Comparison of ENCODE assay signal across 20 cellular contexts in the genomic region with DNA sequence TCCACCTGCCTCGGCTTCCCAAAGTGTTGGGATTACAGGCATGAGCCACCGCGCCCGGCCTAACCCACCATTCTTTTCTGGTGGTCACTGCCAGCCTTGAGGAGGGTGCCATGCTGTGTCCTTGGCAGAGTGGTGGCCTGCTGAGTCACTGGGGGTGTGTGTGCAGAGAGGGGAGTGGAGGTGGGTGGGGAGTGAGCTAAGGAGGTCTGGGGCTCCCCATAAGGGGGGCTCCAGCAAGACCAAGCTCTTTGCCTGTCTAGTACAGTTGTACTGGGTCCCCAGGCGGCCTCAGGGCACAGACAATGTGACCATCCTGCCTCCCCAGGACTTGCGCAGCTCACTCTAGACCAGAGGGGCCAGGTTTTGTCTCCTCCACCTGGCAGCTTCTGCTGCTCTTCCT. TPM values are rescaled to one million over a fixed set of nuclear protein-coding genes. Genes with fewer than 3 reads are reported as not detected.
DNase-seq lines count a peak whose midpoint lies in the region; ATAC-seq and TF ChIP-seq lines count a peak whose summit lies in the region.
"Had no signal": no experiment of that assay in that cellular context is flagged by ENCODE, and none has a peak within 500 bp of the region (broad histone marks: within the 10 kb centered on the region; RNA-seq: fewer than 3 reads in every experiment).

No MANE protein-coding gene starts in this region.

- no peaks in the 10 kb centered on the region for H3K9me3 Mint-ChIP-seq in stimulated activated naive CD8-positive, alpha-beta T cell treated with anti-CD3 and anti-CD28 coated beads, Interleukin-15, amount 100 ng/mL, for 72 hours
- H3K9me3 Mint-ChIP-seq in stimulated activated memory B cell treated with anti-CD40 and anti-IgM and Interleukin-4, amounts not matched to agents 10 μg/mL and 1 μg/mL and 100 μg/mL, for 72 hours, result no peaks in the 10 kb centered on the region
- no peaks in the 10 kb centered on the region for H3K9me3 Mint-ChIP-seq in effector memory CD8-positive, alpha-beta T cell

- H3K9me2 ChIP-seq in hepatocyte (replicated peaks; ENCODE audit: insufficient read depth), result no peaks in the 10 kb centered on the region

- no peaks in the 10 kb centered on the region for H3K36me3 Mint-ChIP-seq in stimulated activated memory B cell treated with anti-CD40 and anti-IgM and Interleukin-4, amounts not matched to agents 10 μg/mL and 1 μg/mL and 100 μg/mL, for 72 hours
- no peaks in the 10 kb centered on the region for H3K36me3 Mint-ChIP-seq in effector memory CD8-positive, alpha-beta T cell (ENCODE audit: insufficient read depth)

- no peak overlapping the region for H3K4me3 Mint-ChIP-seq in stimulated activated naive CD8-positive, alpha-beta T cell treated with anti-CD3 and anti-CD28 coated beads, Interleukin-15, amount 100 ng/mL, for 72 hours
- no peak overlapping the region for H3K4me3 Mint-ChIP-seq in stimulated activated memory B cell treated with anti-CD40 and anti-IgM and Interleukin-4, amounts not matched to agents 10 μg/mL and 1 μg/mL and 100 μg/mL, for 72 hours
- H3K4me3 Mint-ChIP-seq in effector memory CD8-positive, alpha-beta T cell, result no peak overlapping the region

- no peaks in the 10 kb centered on the region for H3K27me3 ChIP-seq in hepatocyte

- no peak overlapping the region for H2AFZ ChIP-seq in hepatocyte

- peaks cover 31% of the 10 kb centered on the region for H3K4me1 ChIP-seq in hepatocyte (ENCODE audit: insufficient read depth)

- WGBS in hepatocyte (ENCODE audit: low lambda C conversion rate, missing lambda C conversion rate), result 88% methylated on average over 6 of the region's 6 CpGs

- H3K4me1 Mint-ChIP-seq in stimulated activated naive CD8-positive, alpha-beta T cell treated with anti-CD3 and anti-CD28 coated beads, Interleukin-15, amount 100 ng/mL, for 72 hours, result no peaks in the 10 kb centered on the region
- no peaks in the 10 kb centered on the region for H3K4me1 Mint-ChIP-seq in stimulated activated memory B cell treated with anti-CD40 and anti-IgM and Interleukin-4, amounts not matched to agents 10 μg/mL and 1 μg/mL and 100 μg/mL, for 72 hours
- no peaks in the 10 kb centered on the region for H3K4me1 Mint-ChIP-seq in effector memory CD8-positive, alpha-beta T cell (ENCODE audit: low read depth in 2 of 2)

- ATAC-seq in stimulated activated naive CD8-positive, alpha-beta T cell treated with anti-CD3 and anti-CD28 coated beads, Interleukin-15, amount 100 ng/mL, for 72 hours, result peak; percentile 33
- ATAC-seq in stimulated activated naive CD8-positive, alpha-beta T cell treated with anti-CD3 and anti-CD28 coated beads, Interleukin-15, Interleukin-2, amounts not matched to agents 100 U/mL and 50 U/mL, for 24 hours, result no peak
- ATAC-seq in stimulated activated memory B cell treated with anti-CD40 and anti-IgM and Interleukin-4, amounts not matched to agents 10 μg/mL and 1 μg/mL and 100 μg/mL, for 72 hours, result peak; percentile 9
- no peak for ATAC-seq in effector memory CD8-positive, alpha-beta T cell (replicated peaks)
- no peak for ATAC-seq in GM18870 (IDR thresholded peaks at IDR 0.05; ENCODE audit: unreplicated experiment)
- ATAC-seq: GM12878 had no signal

- no peak overlapping the region for H3K27ac Mint-ChIP-seq in stimulated activated naive CD8-positive, alpha-beta T cell treated with anti-CD3 and anti-CD28 coated beads, Interleukin-15, amount 100 ng/mL, for 72 hours
- H3K27ac Mint-ChIP-seq in stimulated activated memory B cell treated with anti-CD40 and anti-IgM and Interleukin-4, amounts not matched to agents 10 μg/mL and 1 μg/mL and 100 μg/mL, for 72 hours, result no peak overlapping the region
- H3K27ac Mint-ChIP-seq in effector memory CD8-positive, alpha-beta T cell, result no peak overlapping the region

- no peak overlapping the region for H3K4me3 ChIP-seq in hepatocyte
- H3K4me3 ChIP-seq: GM12878 had no signal

- H4K20me1 ChIP-seq in hepatocyte (ENCODE audit: insufficient read depth, poor library complexity, severe bottlenecking), result no peaks in the 10 kb centered on the region

- peak overlapping the region; percentile 67 for H3K27ac ChIP-seq in hepatocyte

- in situ Hi-C loops in G401 (cut with HindIII; ENCODE audit: low sequenced_read_pairs), result no loop called here

- no peak for TF ChIP-seq CTCF in hepatocyte (IDR thresholded peaks at IDR 0.05; ENCODE audit: poor library complexity)

- H3K79me2 ChIP-seq in hepatocyte, result no peaks in the 10 kb centered on the region

- no peak overlapping the region for H3K4me2 ChIP-seq in hepatocyte

- H3K27me3 Mint-ChIP-seq in stimulated activated naive CD8-positive, alpha-beta T cell treated with anti-CD3 and anti-CD28 coated beads, Interleukin-15, amount 100 ng/mL, for 72 hours, result peaks cover 32% of the 10 kb centered on the region
- H3K27me3 Mint-ChIP-seq in stimulated activated memory B cell treated with anti-CD40 and anti-IgM and Interleukin-4, amounts not matched to agents 10 μg/mL and 1 μg/mL and 100 μg/mL, for 72 hours, result peaks cover 59% of the 10 kb centered on the region
- H3K27me3 Mint-ChIP-seq in effector memory CD8-positive, alpha-beta T cell, result peaks cover 36 to 76% of the 10 kb centered on the region in 2 donors

- no peaks in the 10 kb centered on the region for H3K9me3 ChIP-seq in hepatocyte (ENCODE audit: low read depth)

- no peaks in the 10 kb centered on the region for H3K36me3 ChIP-seq in hepatocyte (replicated peaks; ENCODE audit: insufficient read depth, low read depth)

- DNase-seq in stimulated activated naive CD8-positive, alpha-beta T cell treated with anti-CD3 and anti-CD28 coated beads, Interleukin-15, amount 100 ng/mL, for 72 hours, result no peak
- no peak for DNase-seq in stimulated activated naive CD8-positive, alpha-beta T cell treated with anti-CD3 and anti-CD28 coated beads, Interleukin-15, Interleukin-2, amounts not matched to agents 100 U/mL and 50 U/mL, for 24 hours
- DNase-seq in hepatocyte (ENCODE audit: low spot score), result no peak
- no peak for DNase-seq in G401 (ENCODE audit: low spot score)
- no peak for DNase-seq in effector memory CD8-positive, alpha-beta T cell
- no peak for DNase-seq in effector CD8-positive, alpha-beta T cell (lab: John Stamatoyannopoulos, UW)
- DNase-seq: 8988T, C1 segment of cervical spinal cord, DND-41, GDM1, HCEC 1CT, KBM-7, NCI-H1048, NCI-H1436 treated with DMSO at 0.1 percent for 48 hours, NCI-H2029 treated with DMSO at 0.1 percent for 48 hours, NCI-H446 treated with DMSO at 0.1 percent for 48 hours, NCI-H748 treated with DMSO at 0.1 percent for 48 hours had no signal

RNA-seq across cellular contexts. Expression of gene LAMA3, which starts 36.1 kb away (rescaled TPM):
- 52.1 and 63.3 TPM in 2 replicates for total RNA-seq in hepatocyte
- polyA plus RNA-seq in hepatocyte, result 27.8 and 29.9 TPM in 2 replicates
- total RNA-seq in G401 (2014; rRNA removed; shearing (Covaris generic)), result 0.43 and 0.44 TPM in 2 replicates

Comparison
In these comparisons a context has a peak if more than half of its experiments do, and no peak if none do; other contexts are left out.
1. ATAC-seq: peak in stimulated activated naive CD8-positive, alpha-beta T cell treated with anti-CD3 and anti-CD28 coated beads, Interleukin-15, amount 100 ng/mL, for 72 hours (single experiment) and stimulated activated memory B cell treated with anti-CD40 and anti-IgM and Interleukin-4, amounts not matched to agents 10 μg/mL and 1 μg/mL and 100 μg/mL, for 72 hours (single experiment); none in stimulated activated naive CD8-positive, alpha-beta T cell treated with anti-CD3 and anti-CD28 coated beads, Interleukin-15, Interleukin-2, amounts not matched to agents 100 U/mL and 50 U/mL, for 24 hours (single experiment), effector memory CD8-positive, alpha-beta T cell (single experiment) and GM18870 (single experiment).
2. RNA of gene LAMA3, which starts 36.1 kb away (total RNA-seq): 52.1 to 63.3 TPM in hepatocyte; 0.43 to 0.44 TPM in G401; every median in the first group is over 10 times any median in the second.